Comparison of ENCODE assay signal across 1 cellular context in the genomic region with DNA sequence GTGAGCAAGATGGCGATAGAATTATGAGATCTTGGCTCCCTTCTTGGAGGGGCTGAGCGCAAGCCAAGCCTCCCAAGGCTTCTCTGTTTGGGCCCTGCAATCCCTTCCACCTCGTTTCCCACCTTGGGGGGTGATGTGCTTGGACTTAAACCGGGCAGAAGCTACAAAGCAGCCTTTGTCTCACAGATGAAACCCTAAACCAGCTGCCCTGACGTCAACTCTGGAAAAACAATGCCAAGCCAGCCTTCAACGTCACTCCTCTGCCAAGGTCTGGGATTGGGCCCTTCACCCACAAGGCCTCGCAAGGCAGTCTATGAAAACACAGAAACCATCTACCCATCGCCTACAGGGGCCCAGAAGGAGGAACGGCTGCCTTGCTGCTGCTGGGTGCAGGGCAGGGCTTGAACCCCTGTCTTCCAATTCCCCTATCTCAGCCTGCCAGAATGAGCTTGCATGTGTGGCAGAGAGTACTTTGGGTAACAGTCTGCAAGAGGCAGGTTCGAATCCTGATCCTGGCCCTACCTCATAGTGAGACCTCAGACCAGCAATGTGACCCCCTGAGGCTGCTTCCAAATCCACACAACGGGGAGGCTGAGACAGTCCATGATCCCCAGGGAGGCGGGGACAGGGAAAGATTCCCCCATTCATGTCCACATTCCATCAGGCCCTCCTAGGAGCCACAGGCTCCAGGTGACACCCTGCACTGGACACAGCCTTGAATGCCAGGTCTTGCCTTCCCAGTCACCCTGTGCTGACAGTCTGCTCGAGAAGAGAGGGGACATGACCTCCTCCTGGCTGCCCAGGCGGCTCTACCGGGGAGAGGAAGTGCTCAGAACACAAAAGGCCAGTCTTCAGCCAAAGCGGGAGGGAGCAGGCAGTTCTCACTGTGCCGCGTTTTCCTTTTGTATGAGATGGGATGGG.
A peak's percentile ranks its signal among the peaks of the same experiment; 100 is the strongest.
TF ChIP-seq lines count a peak whose summit lies in the region.

No MANE protein-coding gene starts in this region.

TF ChIP-seq in HEK293, 187 proteins besides CTCF, POLR2A, EP300 and RAD21 (continued from another document):
- TF ChIP-seq, protein P1, sequence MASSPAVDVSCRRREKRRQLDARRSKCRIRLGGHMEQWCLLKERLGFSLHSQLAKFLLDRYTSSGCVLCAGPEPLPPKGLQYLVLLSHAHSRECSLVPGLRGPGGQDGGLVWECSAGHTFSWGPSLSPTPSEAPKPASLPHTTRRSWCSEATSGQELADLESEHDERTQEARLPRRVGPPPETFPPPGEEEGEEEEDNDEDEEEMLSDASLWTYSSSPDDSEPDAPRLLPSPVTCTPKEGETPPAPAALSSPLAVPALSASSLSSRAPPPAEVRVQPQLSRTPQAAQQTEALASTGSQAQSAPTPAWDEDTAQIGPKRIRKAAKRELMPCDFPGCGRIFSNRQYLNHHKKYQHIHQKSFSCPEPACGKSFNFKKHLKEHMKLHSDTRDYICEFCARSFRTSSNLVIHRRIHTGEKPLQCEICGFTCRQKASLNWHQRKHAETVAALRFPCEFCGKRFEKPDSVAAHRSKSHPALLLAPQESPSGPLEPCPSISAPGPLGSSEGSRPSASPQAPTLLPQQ (tag by site-specific recombination; IDR thresholded peaks at IDR 0.05), result peak; percentile 64
- TF ChIP-seq IKZF3 (tag by site-specific recombination; IDR thresholded peaks at IDR 0.05) (peak; percentile 12; the same call in 1 of the 2 replicates), ZBTB20 (tag by site-specific recombination; IDR thresholded peaks at IDR 0.05) (peak; percentile 26; the same call in 1 of the 2 replicates), ZNF585B (tag by site-specific recombination; IDR thresholded peaks at IDR 0.05) (no peak), ZNF785 (tag by site-specific recombination; IDR thresholded peaks at IDR 0.05) (no peak), GLIS2 (tag by site-specific recombination; IDR thresholded peaks at IDR 0.05) (no peak), SCRT1 (tag by site-specific recombination; IDR thresholded peaks at IDR 0.05; ENCODE audit: borderline replicate concordance) (no peak)
- TF ChIP-seq, protein P2, sequence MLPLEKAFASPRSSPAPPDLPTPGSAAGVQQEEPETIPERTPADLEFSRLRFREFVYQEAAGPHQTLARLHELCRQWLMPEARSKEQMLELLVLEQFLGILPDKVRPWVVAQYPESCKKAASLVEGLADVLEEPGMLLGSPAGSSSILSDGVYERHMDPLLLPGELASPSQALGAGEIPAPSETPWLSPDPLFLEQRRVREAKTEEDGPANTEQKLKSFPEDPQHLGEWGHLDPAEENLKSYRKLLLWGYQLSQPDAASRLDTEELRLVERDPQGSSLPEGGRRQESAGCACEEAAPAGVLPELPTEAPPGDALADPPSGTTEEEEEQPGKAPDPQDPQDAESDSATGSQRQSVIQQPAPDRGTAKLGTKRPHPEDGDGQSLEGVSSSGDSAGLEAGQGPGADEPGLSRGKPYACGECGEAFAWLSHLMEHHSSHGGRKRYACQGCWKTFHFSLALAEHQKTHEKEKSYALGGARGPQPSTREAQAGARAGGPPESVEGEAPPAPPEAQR (tag by site-specific recombination; IDR thresholded peaks at IDR 0.05), result no peak
- TF ChIP-seq, protein P3, sequence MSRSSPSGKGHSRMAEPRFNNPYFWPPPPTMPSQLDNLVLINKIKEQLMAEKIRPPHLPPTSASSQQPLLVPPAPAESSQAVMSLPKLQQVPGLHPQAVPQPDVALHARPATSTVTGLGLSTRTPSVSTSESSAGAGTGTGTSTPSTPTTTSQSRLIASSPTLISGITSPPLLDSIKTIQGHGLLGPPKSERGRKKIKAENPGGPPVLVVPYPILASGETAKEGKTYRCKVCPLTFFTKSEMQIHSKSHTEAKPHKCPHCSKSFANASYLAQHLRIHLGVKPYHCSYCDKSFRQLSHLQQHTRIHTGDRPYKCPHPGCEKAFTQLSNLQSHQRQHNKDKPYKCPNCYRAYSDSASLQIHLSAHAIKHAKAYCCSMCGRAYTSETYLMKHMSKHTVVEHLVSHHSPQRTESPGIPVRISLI (tag by site-specific recombination; IDR thresholded peaks at IDR 0.05), result no peak
